In genomic region chr11:26331911-26332571, GRCh38 we compare ENCODE assay signal across 8 cellular contexts. TPM values are rescaled to one million over a fixed set of nuclear protein-coding genes. Genes with fewer than 3 reads are reported as not detected.
DNase-seq lines count a peak whose midpoint lies in the region; ATAC-seq, FAIRE-seq and TF ChIP-seq lines count a peak whose summit lies in the region.

Gene ANO3, plus strand, starts transcription at chr11:26332130. Its CDS starts 146 bp downstream, at chr11:26332276.

- DNase-seq in COR-L47 (lab: John Stamatoyannopoulos, UW) = peak; percentile 81
- DNase-seq in NCI-H2227 (lab: John Stamatoyannopoulos, UW; ENCODE audit: unreplicated experiment) = peak; percentile 95
- DNase-seq in GM12878 (ENCODE audit: low read depth, low spot score) = no peak
- DNase-seq in small intestine = peak; percentile 9
- DNase-seq in activated CD8-positive, alpha-beta memory T cell treated with anti-CD3 and anti-CD28 coated beads for 24 hours = no peak

- H3K9me3 ChIP-seq in GM12878 (replicated peaks; ENCODE audit: control insufficient read depth, insufficient read depth, low read length) (no peaks in the 10 kb centered on the region), iPS-15b (ENCODE audit: control insufficient read depth, insufficient read depth, low read length) (no peaks in the 10 kb centered on the region), small intestine (ENCODE audit: control insufficient read depth, low read depth) (no peaks in the 10 kb centered on the region)

- no TSS peak for BruUV-seq in GM12878 (replicated peaks; lab: Mats Ljungman, UMichigan)

- WGBS in GM12878 (ENCODE audit: insufficient coverage, insufficient replicate concordance, low lambda C conversion rate, missing lambda C conversion rate) = 19% methylated on average over 36 of the region's 36 CpGs
- 5 to 11% (median 8%) methylated on average over 34 to 36 of the region's 36 CpGs for WGBS in small intestine, 3 donors

- H3K27me3 ChIP-seq in GM12878 (replicated peaks in 1 of 2; ENCODE audit: control insufficient read depth in 2 of 2, insufficient read depth in 2 of 2, low read length in 1 of 2) (peaks cover 2 to 4% of the 10 kb centered on the region in 2 experiments; a peak in 3 of 4 replicates), iPS-15b (ENCODE audit: control insufficient read depth, insufficient read depth, low read length) (peaks cover 6% of the 10 kb centered on the region), small intestine (ENCODE audit: control insufficient read depth in 2 of 2, insufficient read depth in 2 of 2, low read length in 2 of 2) (peaks cover 0 to 1% of the 10 kb centered on the region in 2 donors)

- TF ChIP-seq EP300 in GM12878 (IDR thresholded peaks at IDR 0.05; ENCODE audit: borderline replicate concordance in 1 of 2, control insufficient read depth in 1 of 2, low read depth in 2 of 2, low read length in 2 of 2) = no peak

- no peaks in the 10 kb centered on the region for H3K4me1 ChIP-seq in GM12878 (ENCODE audit: control insufficient read depth, insufficient read depth, low read length)
- H3K4me1 ChIP-seq in iPS-15b (ENCODE audit: control insufficient read depth, insufficient read depth, low read length) = no peaks in the 10 kb centered on the region
- H3K4me1 ChIP-seq in small intestine (ENCODE audit: control insufficient read depth in 2 of 2, insufficient read depth in 1 of 2, low read depth in 1 of 2, low read length in 1 of 2) = no peaks in the 10 kb centered on the region

- TF ChIP-seq POLR2A in GM12878 (IDR thresholded peaks at IDR 0.05; ENCODE audit: low read depth, low read length) = no peak

- H3K9ac ChIP-seq in GM12878 (ENCODE audit: control insufficient read depth, insufficient read depth, low read length) (no peak within 1 kb of the TSS), iPS-15b (ENCODE audit: low read depth, low read length) (no peak within 1 kb of the TSS)

- intact Hi-C loops in GM12878 (cut with micrococcal nuclease; ENCODE audit: unreplicated experiment) = loop anchor here (10.0 kb wide), 1 partner anchor 223 kb away; no protein-coding TSS in a partner anchor

- H3K4me2 ChIP-seq in GM12878 (ENCODE audit: control insufficient read depth, insufficient read depth) = no peak within 1 kb of the TSS

- TF ChIP-seq RAD21 in GM12878 (IDR thresholded peaks at IDR 0.05; ENCODE audit: insufficient read depth, low read depth, low read length) = peak; percentile 47; the same call in 1 of the 2 replicates

- TF ChIP-seq CTCF in GM12878 (IDR thresholded peaks at IDR 0.05 in 2 of 3, conservative IDR thresholded peaks at IDR 0.05 in 1 of 3; ENCODE audit: control insufficient read depth in 2 of 3, extremely low read depth in 1 of 3, insufficient read depth in 1 of 3, low read depth in 3 of 3, low read length in 3 of 3) = peak; percentile 33 to 59 (median 37); a peak in 5 of 6 replicates

- FAIRE-seq in GM12878 (lab: Jason Lieb, UNC) = no peak
- FAIRE-seq in small intestine (lab: Jason Lieb, UNC) = no peak

- H3K36me3 ChIP-seq in GM12878 (ENCODE audit: control insufficient read depth in 2 of 2, insufficient read depth in 2 of 2, low read length in 1 of 2) (no peaks in the 10 kb centered on the region), iPS-15b (ENCODE audit: control insufficient read depth, insufficient read depth, low read length) (no peaks in the 10 kb centered on the region), small intestine (ENCODE audit: control insufficient read depth in 2 of 2, insufficient read depth in 2 of 2, low read length in 2 of 2) (no peaks in the 10 kb centered on the region)

- peak; percentile 97 for ATAC-seq in GM19023 (IDR thresholded peaks at IDR 0.05; ENCODE audit: unreplicated experiment)
- peak; percentile 97 for ATAC-seq in HG03097 (IDR thresholded peaks at IDR 0.05; ENCODE audit: low FRiP score, unreplicated experiment)
- peak; percentile 98 for ATAC-seq in GM12878

- in situ Hi-C loops in GM12878 (cut with MboI) = no loop called here

- SMC1A ChIA-PET in GM12878 (lab: Charles Lee; ENCODE audit: uncharacterized antibody, unreplicated experiment) = interaction anchor here (0.9 to 2.2 kb wide), 4 partner anchors 46 to 827 kb away, joined by 3 to 4 read pairs (median 4); no protein-coding TSS in a partner anchor

- CTCF ChIA-PET in GM12878 (lab: Yijun Ruan, JAX) = interaction anchor here (0.8 kb wide), 1 partner anchor 219 kb away, joined by 3 read pairs; no protein-coding TSS in a partner anchor

- H4K20me1 ChIP-seq in GM12878 (ENCODE audit: control insufficient read depth, insufficient read depth) = no peaks in the 10 kb centered on the region

- H2AFZ ChIP-seq in GM12878 (ENCODE audit: control insufficient read depth, low read depth, low read length) = no peak within 1 kb of the TSS

- H3K79me2 ChIP-seq in GM12878 (ENCODE audit: control insufficient read depth, insufficient read depth, low read length) = no peaks in the 10 kb centered on the region

- H3K27ac ChIP-seq in GM12878 (ENCODE audit: control insufficient read depth, insufficient read depth) (no peak within 1 kb of the TSS), small intestine (ENCODE audit: low read depth in 1 of 2, low read length in 1 of 2) (no peak within 1 kb of the TSS)

- POLR2A ChIA-PET in GM12878 (lab: Charles Lee) = no interaction called here

- RAD21 ChIA-PET in GM12878 (lab: Charles Lee; ENCODE audit: unreplicated experiment) = no interaction called here

- no peak within 1 kb of the TSS for H3K4me3 ChIP-seq in GM12878
- H3K4me3 ChIP-seq in iPS-15b (ENCODE audit: low read depth, low read length) = peak within 1 kb of the TSS; percentile 73
- no peak within 1 kb of the TSS for H3K4me3 ChIP-seq in small intestine (ENCODE audit: low read depth in 1 of 2, low read length in 2 of 2)

TF ChIP-seq in GM12878, 131 proteins besides CTCF, POLR2A, EP300 and RAD21:
- 0 out of 4 replicates have a peak, but pooled peaks of 1 of the 2 experiments have one; percentile 6 for TF ChIP-seq BHLHE40 (IDR thresholded peaks at IDR 0.05; ENCODE audit: borderline replicate concordance in 1 of 2, low read depth in 2 of 2, low read length in 1 of 2)
- TF ChIP-seq BMI1 (IDR thresholded peaks at IDR 0.05; ENCODE audit: borderline replicate concordance) = peak; percentile 86
- TF ChIP-seq HSF1 (IDR thresholded peaks at IDR 0.05; ENCODE audit: low read depth, low read length) = no peak
- no peak for TF ChIP-seq EGR1 (IDR thresholded peaks at IDR 0.05; ENCODE audit: borderline replicate concordance in 1 of 2, low read depth in 2 of 2, low read length in 2 of 2)

RNA-seq across cellular contexts. Expression of gene ANO3, which starts in this region (rescaled TPM):
- total RNA-seq in GM12878 (2013; cell fraction: nucleolus; rRNA removed) = 1.9 and 2.0 TPM in 2 replicates
- 0.51 and 0.65 TPM in 2 replicates for total RNA-seq in GM12878 (2014; rRNA removed)
- 0.45 and 0.64 TPM in 2 replicates for total RNA-seq in GM12878 (2014; rRNA removed; fragmentation: Illumina TruSeq; extraction: Trizol)
- total RNA-seq in GM12878 (2021) = 0.26 and 0.35 TPM in 2 replicates
- 0.18 TPM for polyA plus RNA-seq in GM12878 (2011; ENCODE audit: low read depth)
- 5.9 and 8.0 TPM in 2 replicates for polyA plus RNA-seq in GM12878 (2011; rRNA removed)
- polyA plus RNA-seq in GM12878 (2011; cell fraction: cytosol; rRNA removed) = 1.8 and 2.4 TPM in 2 replicates
- polyA plus RNA-seq in GM12878 (2011; cell fraction: nucleus; rRNA removed) = 2.9 and 3.2 TPM in 2 replicates
- polyA plus RNA-seq in GM12878 (2012) = 0.27 and 0.28 TPM in 2 replicates
- 0.43 and 0.60 TPM in 2 replicates for polyA plus RNA-seq in GM12878 (2014; fragmentation: Illumina TruSeq; extraction: Trizol)
- under 1 TPM; 0.14 to 0.27 TPM for polyA plus RNA-seq in GM12878 (2014; fragmentation: Nextera tagmentation; extraction: Ambion mirVana)
- 0.14 and 0.65 TPM in 2 replicates for polyA plus RNA-seq in GM12878 (2014; rRNA removed)
- under 1 TPM; 0.13 to 0.63 TPM for polyA plus RNA-seq in GM12878 (2016; fragmentation: Nextera tagmentation; extraction: Ambion mirVana)
- 6.7 and 9.5 TPM in 2 replicates for polyA minus RNA-seq in GM12878 (2011; rRNA and poly(A)+ RNA removed)
- 2.1 and 3.7 TPM in 2 replicates for polyA minus RNA-seq in GM12878 (2011; cell fraction: cytosol; rRNA and poly(A)+ RNA removed)
- 4.5 and 5.3 TPM in 2 replicates for polyA minus RNA-seq in GM12878 (2011; cell fraction: nucleus; rRNA and poly(A)+ RNA removed)
- under 1 TPM in 2 of 3 donors, not detected in 1; under 0.01 to 0.09 TPM for polyA plus RNA-seq in small intestine

Comparison
In these comparisons a context has a peak if more than half of its experiments do, and no peak if none do; other contexts are left out.
1. Peak in DNase-seq in small intestine; RNA of the gene not detected or under 1 TPM.
2. DNase-seq: peak in COR-L47 (single experiment) and NCI-H2227 (single experiment); none in GM12878 (single experiment) and activated CD8-positive, alpha-beta memory T cell treated with anti-CD3 and anti-CD28 coated beads for 24 hours (single experiment).
3. Peak in every context shown above with its lines, with median percentiles within 50 percentile points of each other: ATAC-seq.